In genomic region chr3:152038491-152038890, GRCh38 we compare ENCODE assay signal across 22 cellular contexts.
A peak's percentile ranks its signal among the peaks of the same experiment; 100 is the strongest.
DNase-seq lines count a peak whose midpoint lies in the region; ATAC-seq, FAIRE-seq and TF ChIP-seq lines count a peak whose summit lies in the region.
"Had no signal": no experiment of that assay in that cellular context is flagged by ENCODE, and none has a peak within 500 bp of the region (broad histone marks: within the 10 kb centered on the region; RNA-seq: fewer than 3 reads in every experiment).

No MANE protein-coding gene starts in this region.

- H3K36me3 ChIP-seq in pancreas (no peaks in the 10 kb centered on the region), colonic mucosa (no peaks in the 10 kb centered on the region)
- H3K36me3 ChIP-seq: BLaER1 had no signal

- H3K4me1 ChIP-seq in pancreas (no peaks in the 10 kb centered on the region), colonic mucosa (no peaks in the 10 kb centered on the region)
- H3K4me1 ChIP-seq: BLaER1 had no signal

- H3K9ac ChIP-seq in colonic mucosa (ENCODE audit: low read depth in 2 of 2, low read length in 2 of 2): no peak overlapping the region
- H3K9ac ChIP-seq: BLaER1 had no signal

- WGBS in pancreas, 2 donors: 98% methylated on average over 1 of the region's 1 CpG

- no peak overlapping the region for H3K27ac Mint-ChIP-seq in effector memory CD8-positive, alpha-beta T cell
- H3K27ac Mint-ChIP-seq: B cell; CD4-positive, CD25-positive, alpha-beta regulatory T cell; CD8-positive, alpha-beta T cell; GM23338; H9 had no signal

- ATAC-seq in pancreas (no peak), GM21619 (IDR thresholded peaks at IDR 0.05; ENCODE audit: unreplicated experiment) (no peak), HG03280 (IDR thresholded peaks at IDR 0.05; ENCODE audit: unreplicated experiment) (no peak)
- no peak for ATAC-seq in effector memory CD8-positive, alpha-beta T cell (replicated peaks)
- ATAC-seq: CD8-positive, alpha-beta T cell; GM12878; GM23338; HCT116 had no signal

- no peaks in the 10 kb centered on the region for H3K36me3 Mint-ChIP-seq in effector memory CD8-positive, alpha-beta T cell (ENCODE audit: insufficient read depth)
- H3K36me3 Mint-ChIP-seq: CD4-positive, CD25-positive, alpha-beta regulatory T cell; CD8-positive, alpha-beta T cell had no signal

- no peaks in the 10 kb centered on the region for H3K9me3 ChIP-seq in pancreas
- no peaks in the 10 kb centered on the region for H3K9me3 ChIP-seq in colonic mucosa

- H3K27me3 Mint-ChIP-seq in effector memory CD8-positive, alpha-beta T cell: peaks cover 0 to 7% of the 10 kb centered on the region in 2 donors
- H3K27me3 Mint-ChIP-seq: B cell; CD4-positive, CD25-positive, alpha-beta regulatory T cell had no signal

- no peak overlapping the region for H3K4me3 Mint-ChIP-seq in effector memory CD8-positive, alpha-beta T cell
- H3K4me3 Mint-ChIP-seq: B cell; CD4-positive, CD25-positive, alpha-beta regulatory T cell; CD8-positive, alpha-beta T cell; GM23338; H9 had no signal

- TF ChIP-seq CTCF in fibroblast of pulmonary artery (IDR thresholded peaks at IDR 0.05; ENCODE audit: low read length, missing control alignments): no peak
- no peak for TF ChIP-seq CTCF in pancreas (IDR thresholded peaks at IDR 0.05)
- TF ChIP-seq CTCF in colonic mucosa (IDR thresholded peaks at IDR 0.05): no peak

- H3K27ac ChIP-seq in pancreas: no peak overlapping the region
- H3K27ac ChIP-seq in colonic mucosa: no peak overlapping the region
- H3K27ac ChIP-seq: BLaER1, C4-2B had no signal

- intact Hi-C loops in pancreas (cut with DNase I) (no loop called here), colonic mucosa (cut with DNase I) (no loop called here)

- H3K9me3 Mint-ChIP-seq in effector memory CD8-positive, alpha-beta T cell: no peaks in the 10 kb centered on the region

- peak; percentile 31 for FAIRE-seq in GM19239 (lab: Jason Lieb, UNC)
- peak; percentile 56 for FAIRE-seq in pancreas (lab: Jason Lieb, UNC)
- FAIRE-seq: A204.1, GM12878 had no signal

- DNase-seq in GM19239 (ENCODE audit: insufficient read length, low spot score): no peak
- peak; percentile 73 for DNase-seq in amniotic epithelial cell (ENCODE audit: low read depth)
- DNase-seq in fibroblast of pulmonary artery (ENCODE audit: low read depth): peak; percentile 28
- DNase-seq in pancreas: no peak
- no peak for DNase-seq in effector memory CD8-positive, alpha-beta T cell
- DNase-seq in colonic mucosa: no peak
- DNase-seq: Caco-2; CD4-positive, CD25-positive, alpha-beta regulatory T cell; CD8-positive, alpha-beta T cell; DMS153; DND-41; GDM1; H9 had no signal

- H3K4me1 Mint-ChIP-seq in effector memory CD8-positive, alpha-beta T cell (ENCODE audit: low read depth in 2 of 2): peaks cover 0 to 3% of the 10 kb centered on the region in 2 donors
- H3K4me1 Mint-ChIP-seq: GM23338 had no signal

- H3K27me3 ChIP-seq in pancreas (no peaks in the 10 kb centered on the region), colonic mucosa (no peaks in the 10 kb centered on the region)
- H3K27me3 ChIP-seq: BLaER1 had no signal

- H3K4me3 ChIP-seq in fibroblast of pulmonary artery (replicated peaks; ENCODE audit: low read depth, low read length) (no peak overlapping the region), pancreas (no peak overlapping the region), colonic mucosa (no peak overlapping the region)
- H3K4me3 ChIP-seq: BLaER1, GM12878, GM23338 had no signal

Comparison
In these comparisons a context has a peak if more than half of its experiments do, and no peak if none do; other contexts are left out.
1. DNase-seq: peak in amniotic epithelial cell (single experiment) and fibroblast of pulmonary artery (single experiment); none in GM19239 (single experiment), pancreas (0 of 6), effector memory CD8-positive, alpha-beta T cell (0 of 3) and colonic mucosa (single experiment).